In the genomic region with DNA sequence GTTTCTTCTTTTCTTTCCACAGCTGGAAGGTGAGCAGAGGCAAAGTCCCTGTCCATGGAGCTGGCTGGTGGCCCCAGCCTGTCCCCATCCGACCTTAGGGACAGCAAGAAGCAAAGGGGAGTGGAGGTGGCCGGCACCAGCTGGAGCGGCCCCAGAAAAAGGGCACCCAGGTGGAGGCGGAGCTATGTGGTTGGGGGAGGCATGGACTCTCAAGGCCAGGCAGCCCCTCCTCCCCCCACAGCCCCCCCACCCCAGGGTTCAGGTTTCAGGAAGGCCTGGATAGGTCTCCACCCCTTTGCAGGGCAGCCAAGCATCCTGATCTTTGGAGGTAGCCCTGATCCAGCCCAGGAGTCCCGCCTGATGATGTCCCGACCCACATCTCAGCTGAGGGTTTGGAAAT, we compare ENCODE assay signal across 1 cellular context.
TF ChIP-seq lines count a peak whose summit lies in the region.

A gene (minus strand): TSS at position 161 of the 400 bp plus-strand sequence. CDS start 5,258 bp downstream, outside the sequence.

TF ChIP-seq in WTC11, 78 proteins besides CTCF, POLR2A, EP300 and RAD21 (continued from another document):
- TF ChIP-seq, protein P1, sequence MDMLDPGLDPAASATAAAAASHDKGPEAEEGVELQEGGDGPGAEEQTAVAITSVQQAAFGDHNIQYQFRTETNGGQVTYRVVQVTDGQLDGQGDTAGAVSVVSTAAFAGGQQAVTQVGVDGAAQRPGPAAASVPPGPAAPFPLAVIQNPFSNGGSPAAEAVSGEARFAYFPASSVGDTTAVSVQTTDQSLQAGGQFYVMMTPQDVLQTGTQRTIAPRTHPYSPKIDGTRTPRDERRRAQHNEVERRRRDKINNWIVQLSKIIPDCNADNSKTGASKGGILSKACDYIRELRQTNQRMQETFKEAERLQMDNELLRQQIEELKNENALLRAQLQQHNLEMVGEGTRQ (CRISPR knock-in tag; IDR thresholded peaks at IDR 0.05), result no peak
- TF ChIP-seq TEAD1 (CRISPR knock-in tag; IDR thresholded peaks at IDR 0.05) (no peak), TP53 (CRISPR knock-in tag; IDR thresholded peaks at IDR 0.05) (no peak), RORB (CRISPR knock-in tag; IDR thresholded peaks at IDR 0.05) (no peak), PRRX2 (CRISPR knock-in tag; IDR thresholded peaks at IDR 0.05) (no peak), NFYB (CRISPR knock-in tag; conservative IDR thresholded peaks at IDR 0.05; ENCODE audit: low read depth) (no peak), MYBL2 (CRISPR knock-in tag; IDR thresholded peaks at IDR 0.05) (no peak), TEAD4 (CRISPR knock-in tag; IDR thresholded peaks at IDR 0.05) (no peak), ZNF121 (CRISPR knock-in tag; IDR thresholded peaks at IDR 0.05) (peak; percentile 64)
- TF ChIP-seq, protein P2, sequence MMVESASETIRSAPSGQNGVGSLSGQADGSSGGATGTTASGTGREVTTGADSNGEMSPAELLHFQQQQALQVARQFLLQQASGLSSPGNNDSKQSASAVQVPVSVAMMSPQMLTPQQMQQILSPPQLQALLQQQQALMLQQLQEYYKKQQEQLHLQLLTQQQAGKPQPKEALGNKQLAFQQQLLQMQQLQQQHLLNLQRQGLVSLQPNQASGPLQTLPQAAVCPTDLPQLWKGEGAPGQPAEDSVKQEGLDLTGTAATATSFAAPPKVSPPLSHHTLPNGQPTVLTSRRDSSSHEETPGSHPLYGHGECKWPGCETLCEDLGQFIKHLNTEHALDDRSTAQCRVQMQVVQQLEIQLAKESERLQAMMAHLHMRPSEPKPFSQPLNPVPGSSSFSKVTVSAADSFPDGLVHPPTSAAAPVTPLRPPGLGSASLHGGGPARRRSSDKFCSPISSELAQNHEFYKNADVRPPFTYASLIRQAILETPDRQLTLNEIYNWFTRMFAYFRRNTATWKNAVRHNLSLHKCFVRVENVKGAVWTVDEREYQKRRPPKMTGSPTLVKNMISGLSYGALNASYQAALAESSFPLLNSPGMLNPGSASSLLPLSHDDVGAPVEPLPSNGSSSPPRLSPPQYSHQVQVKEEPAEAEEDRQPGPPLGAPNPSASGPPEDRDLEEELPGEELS (CRISPR knock-in tag; IDR thresholded peaks at IDR 0.05), result no peak
- TF ChIP-seq, protein P3, sequence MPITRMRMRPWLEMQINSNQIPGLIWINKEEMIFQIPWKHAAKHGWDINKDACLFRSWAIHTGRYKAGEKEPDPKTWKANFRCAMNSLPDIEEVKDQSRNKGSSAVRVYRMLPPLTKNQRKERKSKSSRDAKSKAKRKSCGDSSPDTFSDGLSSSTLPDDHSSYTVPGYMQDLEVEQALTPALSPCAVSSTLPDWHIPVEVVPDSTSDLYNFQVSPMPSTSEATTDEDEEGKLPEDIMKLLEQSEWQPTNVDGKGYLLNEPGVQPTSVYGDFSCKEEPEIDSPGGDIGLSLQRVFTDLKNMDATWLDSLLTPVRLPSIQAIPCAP (CRISPR knock-in tag; IDR thresholded peaks at IDR 0.05), result no peak
- TF ChIP-seq, protein P4, sequence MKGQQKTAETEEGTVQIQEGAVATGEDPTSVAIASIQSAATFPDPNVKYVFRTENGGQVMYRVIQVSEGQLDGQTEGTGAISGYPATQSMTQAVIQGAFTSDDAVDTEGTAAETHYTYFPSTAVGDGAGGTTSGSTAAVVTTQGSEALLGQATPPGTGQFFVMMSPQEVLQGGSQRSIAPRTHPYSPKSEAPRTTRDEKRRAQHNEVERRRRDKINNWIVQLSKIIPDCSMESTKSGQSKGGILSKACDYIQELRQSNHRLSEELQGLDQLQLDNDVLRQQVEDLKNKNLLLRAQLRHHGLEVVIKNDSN (CRISPR knock-in tag; IDR thresholded peaks at IDR 0.05), result no peak
- TF ChIP-seq, protein P5, sequence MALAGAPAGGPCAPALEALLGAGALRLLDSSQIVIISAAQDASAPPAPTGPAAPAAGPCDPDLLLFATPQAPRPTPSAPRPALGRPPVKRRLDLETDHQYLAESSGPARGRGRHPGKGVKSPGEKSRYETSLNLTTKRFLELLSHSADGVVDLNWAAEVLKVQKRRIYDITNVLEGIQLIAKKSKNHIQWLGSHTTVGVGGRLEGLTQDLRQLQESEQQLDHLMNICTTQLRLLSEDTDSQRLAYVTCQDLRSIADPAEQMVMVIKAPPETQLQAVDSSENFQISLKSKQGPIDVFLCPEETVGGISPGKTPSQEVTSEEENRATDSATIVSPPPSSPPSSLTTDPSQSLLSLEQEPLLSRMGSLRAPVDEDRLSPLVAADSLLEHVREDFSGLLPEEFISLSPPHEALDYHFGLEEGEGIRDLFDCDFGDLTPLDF (CRISPR knock-in tag; IDR thresholded peaks at IDR 0.05), result no peak
- TF ChIP-seq, protein P6, sequence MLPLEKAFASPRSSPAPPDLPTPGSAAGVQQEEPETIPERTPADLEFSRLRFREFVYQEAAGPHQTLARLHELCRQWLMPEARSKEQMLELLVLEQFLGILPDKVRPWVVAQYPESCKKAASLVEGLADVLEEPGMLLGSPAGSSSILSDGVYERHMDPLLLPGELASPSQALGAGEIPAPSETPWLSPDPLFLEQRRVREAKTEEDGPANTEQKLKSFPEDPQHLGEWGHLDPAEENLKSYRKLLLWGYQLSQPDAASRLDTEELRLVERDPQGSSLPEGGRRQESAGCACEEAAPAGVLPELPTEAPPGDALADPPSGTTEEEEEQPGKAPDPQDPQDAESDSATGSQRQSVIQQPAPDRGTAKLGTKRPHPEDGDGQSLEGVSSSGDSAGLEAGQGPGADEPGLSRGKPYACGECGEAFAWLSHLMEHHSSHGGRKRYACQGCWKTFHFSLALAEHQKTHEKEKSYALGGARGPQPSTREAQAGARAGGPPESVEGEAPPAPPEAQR (CRISPR knock-in tag; IDR thresholded peaks at IDR 0.05), result no peak
- TF ChIP-seq, protein P7, sequence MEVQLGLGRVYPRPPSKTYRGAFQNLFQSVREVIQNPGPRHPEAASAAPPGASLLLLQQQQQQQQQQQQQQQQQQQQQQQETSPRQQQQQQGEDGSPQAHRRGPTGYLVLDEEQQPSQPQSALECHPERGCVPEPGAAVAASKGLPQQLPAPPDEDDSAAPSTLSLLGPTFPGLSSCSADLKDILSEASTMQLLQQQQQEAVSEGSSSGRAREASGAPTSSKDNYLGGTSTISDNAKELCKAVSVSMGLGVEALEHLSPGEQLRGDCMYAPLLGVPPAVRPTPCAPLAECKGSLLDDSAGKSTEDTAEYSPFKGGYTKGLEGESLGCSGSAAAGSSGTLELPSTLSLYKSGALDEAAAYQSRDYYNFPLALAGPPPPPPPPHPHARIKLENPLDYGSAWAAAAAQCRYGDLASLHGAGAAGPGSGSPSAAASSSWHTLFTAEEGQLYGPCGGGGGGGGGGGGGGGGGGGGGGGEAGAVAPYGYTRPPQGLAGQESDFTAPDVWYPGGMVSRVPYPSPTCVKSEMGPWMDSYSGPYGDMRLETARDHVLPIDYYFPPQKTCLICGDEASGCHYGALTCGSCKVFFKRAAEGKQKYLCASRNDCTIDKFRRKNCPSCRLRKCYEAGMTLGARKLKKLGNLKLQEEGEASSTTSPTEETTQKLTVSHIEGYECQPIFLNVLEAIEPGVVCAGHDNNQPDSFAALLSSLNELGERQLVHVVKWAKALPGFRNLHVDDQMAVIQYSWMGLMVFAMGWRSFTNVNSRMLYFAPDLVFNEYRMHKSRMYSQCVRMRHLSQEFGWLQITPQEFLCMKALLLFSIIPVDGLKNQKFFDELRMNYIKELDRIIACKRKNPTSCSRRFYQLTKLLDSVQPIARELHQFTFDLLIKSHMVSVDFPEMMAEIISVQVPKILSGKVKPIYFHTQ (CRISPR knock-in tag; IDR thresholded peaks at IDR 0.05), result 0 out of 2 replicates have a peak, but pooled peaks have one; percentile 24
- TF ChIP-seq, protein P8, sequence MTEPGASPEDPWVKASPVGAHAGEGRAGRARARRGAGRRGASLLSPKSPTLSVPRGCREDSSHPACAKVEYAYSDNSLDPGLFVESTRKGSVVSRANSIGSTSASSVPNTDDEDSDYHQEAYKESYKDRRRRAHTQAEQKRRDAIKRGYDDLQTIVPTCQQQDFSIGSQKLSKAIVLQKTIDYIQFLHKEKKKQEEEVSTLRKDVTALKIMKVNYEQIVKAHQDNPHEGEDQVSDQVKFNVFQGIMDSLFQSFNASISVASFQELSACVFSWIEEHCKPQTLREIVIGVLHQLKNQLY (CRISPR knock-in tag; IDR thresholded peaks at IDR 0.05), result no peak
- TF ChIP-seq, protein P9, sequence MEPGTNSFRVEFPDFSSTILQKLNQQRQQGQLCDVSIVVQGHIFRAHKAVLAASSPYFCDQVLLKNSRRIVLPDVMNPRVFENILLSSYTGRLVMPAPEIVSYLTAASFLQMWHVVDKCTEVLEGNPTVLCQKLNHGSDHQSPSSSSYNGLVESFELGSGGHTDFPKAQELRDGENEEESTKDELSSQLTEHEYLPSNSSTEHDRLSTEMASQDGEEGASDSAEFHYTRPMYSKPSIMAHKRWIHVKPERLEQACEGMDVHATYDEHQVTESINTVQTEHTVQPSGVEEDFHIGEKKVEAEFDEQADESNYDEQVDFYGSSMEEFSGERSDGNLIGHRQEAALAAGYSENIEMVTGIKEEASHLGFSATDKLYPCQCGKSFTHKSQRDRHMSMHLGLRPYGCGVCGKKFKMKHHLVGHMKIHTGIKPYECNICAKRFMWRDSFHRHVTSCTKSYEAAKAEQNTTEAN (CRISPR knock-in tag; IDR thresholded peaks at IDR 0.05), result no peak
TF ChIP-seq in WTC11: peak in this region for 3.
